ENCODE assay signal across 1 cellular context in the genomic region with DNA sequence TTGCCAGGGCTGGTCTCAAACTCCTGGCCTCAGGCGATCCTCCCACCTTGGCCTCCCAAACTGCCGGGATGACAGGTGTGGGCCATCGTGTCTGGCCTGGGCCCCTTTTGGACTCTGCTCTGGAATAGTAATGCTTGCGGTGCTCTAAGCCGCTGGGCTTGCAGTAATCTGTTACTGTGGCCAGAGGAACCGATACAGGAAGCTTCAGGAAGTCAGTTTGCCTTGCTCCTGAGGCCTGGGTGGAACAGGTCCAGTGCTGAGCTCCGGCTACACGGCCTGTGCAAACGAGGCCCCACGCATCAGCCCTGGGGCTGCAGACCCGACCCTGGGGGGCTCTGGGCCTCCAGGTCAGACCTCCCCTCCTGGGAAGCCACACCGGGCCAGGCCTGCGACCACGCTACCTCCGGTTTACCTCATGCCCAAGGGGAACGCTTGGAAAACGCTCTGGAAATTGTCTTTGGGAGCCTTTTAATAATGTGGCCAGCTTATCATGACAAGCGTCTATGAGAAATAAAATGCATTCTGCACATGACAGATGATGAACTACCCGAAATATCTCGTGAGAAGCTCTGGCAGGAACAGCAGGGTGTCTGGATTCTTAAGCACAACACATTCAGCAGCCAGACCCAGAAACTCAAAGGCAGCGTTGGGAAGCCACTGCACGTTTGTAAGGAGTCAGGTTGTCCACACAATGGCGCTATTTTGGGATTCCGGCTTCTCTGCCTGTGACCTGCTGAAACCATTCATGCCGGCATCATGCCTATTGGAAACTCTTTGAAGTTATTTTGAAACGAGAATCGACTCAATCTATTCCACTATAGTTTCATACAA.
TF ChIP-seq lines count a peak whose summit lies in the region.

No MANE protein-coding gene starts in this region.

TF ChIP-seq in HepG2, 621 proteins besides CTCF, POLR2A, EP300 and RAD21 (continued from another document and continues in another):
- TF ChIP-seq ZNF691 (CRISPR knock-in tag; IDR thresholded peaks at IDR 0.05; ENCODE audit: borderline replicate concordance, low read depth) (peak; percentile 24; the same call in 1 of the 2 replicates), ZNF572 (CRISPR knock-in tag; IDR thresholded peaks at IDR 0.05) (no peak), GPN1 (CRISPR knock-in tag; IDR thresholded peaks at IDR 0.05; ENCODE audit: borderline replicate concordance) (no peak), NR2F2 (IDR thresholded peaks at IDR 0.05; ENCODE audit: borderline replicate concordance, low read depth) (no peak), CHD4 (IDR thresholded peaks at IDR 0.05; ENCODE audit: borderline replicate concordance, low read length) (no peak), MEF2D (CRISPR knock-in tag; IDR thresholded peaks at IDR 0.05) (peak; percentile 53; the same call in 1 of the 2 replicates), ZNF12 (CRISPR knock-in tag; IDR thresholded peaks at IDR 0.05) (no peak), ZNF432 (CRISPR knock-in tag; IDR thresholded peaks at IDR 0.05; ENCODE audit: borderline replicate concordance) (no peak), MAX (IDR thresholded peaks at IDR 0.05) (peak; percentile 2), PAWR (CRISPR knock-in tag; IDR thresholded peaks at IDR 0.05; ENCODE audit: borderline replicate concordance) (no peak), KMT2A (CRISPR knock-in tag; IDR thresholded peaks at IDR 0.05) (no peak), ZNF713 (CRISPR knock-in tag; IDR thresholded peaks at IDR 0.05) (no peak), SCMH1 (CRISPR knock-in tag; IDR thresholded peaks at IDR 0.05; ENCODE audit: borderline replicate concordance) (no peak), SALL1 (CRISPR knock-in tag; IDR thresholded peaks at IDR 0.05) (peak; percentile 45), CEBPB (IDR thresholded peaks at IDR 0.05; ENCODE audit: borderline replicate concordance, low read depth, low read length) (no peak), RARG (CRISPR knock-in tag; IDR thresholded peaks at IDR 0.05; ENCODE audit: low read depth) (no peak), FOSL1 (CRISPR knock-in tag; IDR thresholded peaks at IDR 0.05; ENCODE audit: borderline replicate concordance) (no peak), ZGPAT (CRISPR knock-in tag; IDR thresholded peaks at IDR 0.05) (no peak), SOX13 (IDR thresholded peaks at IDR 0.05) (no peak), SOX13 (CRISPR knock-in tag; conservative IDR thresholded peaks at IDR 0.05 in 1 of 2, IDR thresholded peaks at IDR 0.05 in 1 of 2) (no peak), MAFF (IDR thresholded peaks at IDR 0.05; ENCODE audit: low read depth, low read length) (no peak), BHLHE40 (IDR thresholded peaks at IDR 0.05; ENCODE audit: low read length) (no peak), SETDB1 (CRISPR knock-in tag; IDR thresholded peaks at IDR 0.05; ENCODE audit: borderline replicate concordance) (no peak), ZNF501 (CRISPR knock-in tag; IDR thresholded peaks at IDR 0.05) (no peak; the same call in 1 of the 2 replicates), SYNCRIP (IDR thresholded peaks at IDR 0.05; ENCODE audit: insufficient read depth, low read depth, low read length) (no peak), KIAA2018 (CRISPR knock-in tag; IDR thresholded peaks at IDR 0.05; ENCODE audit: borderline replicate concordance) (no peak), NR2F6 (IDR thresholded peaks at IDR 0.05) (no peak), NR2F6 (CRISPR knock-in tag; IDR thresholded peaks at IDR 0.05) (no peak), ARID5B (CRISPR knock-in tag; IDR thresholded peaks at IDR 0.05) (no peak), KLF15 (CRISPR knock-in tag; IDR thresholded peaks at IDR 0.05; ENCODE audit: borderline replicate concordance) (no peak), FOXM1 (CRISPR knock-in tag; IDR thresholded peaks at IDR 0.05) (no peak), WIZ (CRISPR knock-in tag; IDR thresholded peaks at IDR 0.05) (no peak), SUZ12 (IDR thresholded peaks at IDR 0.05; ENCODE audit: low read depth, low read length) (no peak), ZNF276 (CRISPR knock-in tag; IDR thresholded peaks at IDR 0.05; ENCODE audit: low read depth) (no peak), MXI1 (IDR thresholded peaks at IDR 0.05; ENCODE audit: borderline replicate concordance, low read depth, low read length) (no peak), PTBP1 (IDR thresholded peaks at IDR 0.05; ENCODE audit: low read depth, low read length, poor library complexity, severe bottlenecking) (no peak)
- TF ChIP-seq, protein P1, sequence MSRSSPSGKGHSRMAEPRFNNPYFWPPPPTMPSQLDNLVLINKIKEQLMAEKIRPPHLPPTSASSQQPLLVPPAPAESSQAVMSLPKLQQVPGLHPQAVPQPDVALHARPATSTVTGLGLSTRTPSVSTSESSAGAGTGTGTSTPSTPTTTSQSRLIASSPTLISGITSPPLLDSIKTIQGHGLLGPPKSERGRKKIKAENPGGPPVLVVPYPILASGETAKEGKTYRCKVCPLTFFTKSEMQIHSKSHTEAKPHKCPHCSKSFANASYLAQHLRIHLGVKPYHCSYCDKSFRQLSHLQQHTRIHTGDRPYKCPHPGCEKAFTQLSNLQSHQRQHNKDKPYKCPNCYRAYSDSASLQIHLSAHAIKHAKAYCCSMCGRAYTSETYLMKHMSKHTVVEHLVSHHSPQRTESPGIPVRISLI (CRISPR knock-in tag; IDR thresholded peaks at IDR 0.05; ENCODE audit: borderline replicate concordance): peak; percentile 11; the same call in 1 of the 2 replicates
- TF ChIP-seq, protein P2, sequence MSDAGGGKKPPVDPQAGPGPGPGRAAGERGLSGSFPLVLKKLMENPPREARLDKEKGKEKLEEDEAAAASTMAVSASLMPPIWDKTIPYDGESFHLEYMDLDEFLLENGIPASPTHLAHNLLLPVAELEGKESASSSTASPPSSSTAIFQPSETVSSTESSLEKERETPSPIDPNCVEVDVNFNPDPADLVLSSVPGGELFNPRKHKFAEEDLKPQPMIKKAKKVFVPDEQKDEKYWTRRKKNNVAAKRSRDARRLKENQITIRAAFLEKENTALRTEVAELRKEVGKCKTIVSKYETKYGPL (CRISPR knock-in tag; IDR thresholded peaks at IDR 0.05): no peak
- TF ChIP-seq, protein P3, sequence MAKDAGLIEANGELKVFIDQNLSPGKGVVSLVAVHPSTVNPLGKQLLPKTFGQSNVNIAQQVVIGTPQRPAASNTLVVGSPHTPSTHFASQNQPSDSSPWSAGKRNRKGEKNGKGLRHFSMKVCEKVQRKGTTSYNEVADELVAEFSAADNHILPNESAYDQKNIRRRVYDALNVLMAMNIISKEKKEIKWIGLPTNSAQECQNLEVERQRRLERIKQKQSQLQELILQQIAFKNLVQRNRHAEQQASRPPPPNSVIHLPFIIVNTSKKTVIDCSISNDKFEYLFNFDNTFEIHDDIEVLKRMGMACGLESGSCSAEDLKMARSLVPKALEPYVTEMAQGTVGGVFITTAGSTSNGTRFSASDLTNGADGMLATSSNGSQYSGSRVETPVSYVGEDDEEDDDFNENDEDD (CRISPR knock-in tag; IDR thresholded peaks at IDR 0.05; ENCODE audit: borderline replicate concordance): no peak
